In the genomic region with DNA sequence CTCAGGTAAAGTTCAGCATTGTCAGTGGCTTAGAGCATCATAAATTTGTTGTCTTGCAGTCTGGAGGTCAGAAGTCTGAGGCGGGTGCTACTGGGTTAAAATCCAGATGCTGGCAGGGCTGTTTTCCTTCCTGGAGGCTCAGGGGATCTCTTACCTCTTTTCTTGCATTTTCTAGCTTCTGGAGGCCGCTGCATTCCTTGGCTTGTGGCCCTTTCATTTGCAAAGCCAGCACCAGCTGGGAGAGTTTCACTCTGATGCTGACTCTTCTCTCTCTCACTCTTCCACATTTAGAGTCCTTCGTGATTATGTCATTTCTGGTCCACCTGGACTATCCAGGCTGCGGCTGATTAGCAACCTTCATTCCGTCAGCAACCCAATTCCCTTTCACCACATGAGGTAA, we compare ENCODE assay signal across 26 cellular contexts. TPM values are rescaled to one million over a fixed set of nuclear protein-coding genes. Genes with fewer than 3 reads are reported as not detected.
DNase-seq lines count a peak whose midpoint lies in the region; ATAC-seq and TF ChIP-seq lines count a peak whose summit lies in the region.
"Had no signal": no experiment of that assay in that cellular context is flagged by ENCODE, and none has a peak within 500 bp of the region (broad histone marks: within the 10 kb centered on the region; RNA-seq: fewer than 3 reads in every experiment).

No MANE protein-coding gene starts in this region.

- H3K4me3 Mint-ChIP-seq in endodermal cell (no peak overlapping the region), osteocyte (ENCODE audit: unreplicated experiment) (no peak overlapping the region)
- H3K4me3 Mint-ChIP-seq: CD14-positive monocyte; CD8-positive, alpha-beta memory T cell had no signal

- H3K9me3 ChIP-seq in HUES48 (ENCODE audit: control insufficient read depth, insufficient read depth, low read length) (no peaks in the 10 kb centered on the region), endodermal cell (ENCODE audit: control insufficient read depth, low read length) (no peaks in the 10 kb centered on the region), mammary epithelial cell (replicated peaks; ENCODE audit: insufficient read depth, low read length) (no peaks in the 10 kb centered on the region)
- H3K9me3 ChIP-seq: BE2C, MG63, Peyer's patch had no signal

- H3K27me3 ChIP-seq in HUES48 (ENCODE audit: control insufficient read depth, insufficient read depth, low read length) (no peaks in the 10 kb centered on the region), endodermal cell (ENCODE audit: control insufficient read depth, insufficient read depth, low read length, poor library complexity, severe bottlenecking) (no peaks in the 10 kb centered on the region), mammary epithelial cell (ENCODE audit: insufficient read depth, low read length) (no peaks in the 10 kb centered on the region)
- H3K27me3 ChIP-seq: MG63, Peyer's patch had no signal

- H3K36me3 Mint-ChIP-seq in endodermal cell (ENCODE audit: low read depth) (no peaks in the 10 kb centered on the region), osteocyte (ENCODE audit: unreplicated experiment) (no peaks in the 10 kb centered on the region)
- H3K36me3 Mint-ChIP-seq: CD14-positive monocyte; CD8-positive, alpha-beta memory T cell had no signal

- no peaks in the 10 kb centered on the region for H3K79me2 ChIP-seq in mammary epithelial cell (ENCODE audit: insufficient read depth, low read length)

- CTCF ChIA-PET in mammary epithelial cell (lab: Charles Lee; ENCODE audit: low non-redundant PET): no interaction called here

- no peaks in the 10 kb centered on the region for H3K9me3 Mint-ChIP-seq in endodermal cell
- no peaks in the 10 kb centered on the region for H3K9me3 Mint-ChIP-seq in osteocyte (ENCODE audit: unreplicated experiment)

- BruUV-seq in mammary epithelial cell (replicated peaks; lab: Mats Ljungman, UMichigan): no TSS peak

- H3K4me3 ChIP-seq in HUES48 (ENCODE audit: low read depth, low read length): no peak overlapping the region
- no peak overlapping the region for H3K4me3 ChIP-seq in endodermal cell (ENCODE audit: low read length)
- no peak overlapping the region for H3K4me3 ChIP-seq in mammary epithelial cell (replicated peaks in 1 of 3; ENCODE audit: insufficient read depth in 1 of 3, low read depth in 2 of 3, low read length in 3 of 3)
- H3K4me3 ChIP-seq: GM23248, MG63, Peyer's patch, SK-N-MC had no signal

- H3K4me1 Mint-ChIP-seq in endodermal cell (no peaks in the 10 kb centered on the region), osteocyte (ENCODE audit: unreplicated experiment) (peaks cover 1% of the 10 kb centered on the region)
- H3K4me1 Mint-ChIP-seq: CD14-positive monocyte; CD8-positive, alpha-beta memory T cell had no signal

- H3K27me3 Mint-ChIP-seq in endodermal cell (ENCODE audit: insufficient read depth) (no peaks in the 10 kb centered on the region), osteocyte (ENCODE audit: unreplicated experiment) (no peaks in the 10 kb centered on the region)

- H2AFZ ChIP-seq in mammary epithelial cell (ENCODE audit: low read depth, low read length): no peak overlapping the region
- H2AFZ ChIP-seq: GM23248 had no signal

- dilution Hi-C loops in mammary epithelial cell (cut with HindIII; ENCODE audit: low sequenced_read_pairs): no loop called here

- no peaks in the 10 kb centered on the region for H4K20me1 ChIP-seq in mammary epithelial cell (ENCODE audit: insufficient read depth, low read length)

- H3K27ac Mint-ChIP-seq in endodermal cell: no peak overlapping the region
- no peak overlapping the region for H3K27ac Mint-ChIP-seq in osteocyte (ENCODE audit: unreplicated experiment)
- H3K27ac Mint-ChIP-seq: CD14-positive monocyte; CD8-positive, alpha-beta memory T cell had no signal

- H3K4me1 ChIP-seq in HUES48 (ENCODE audit: control insufficient read depth, insufficient read depth, low read length) (peaks cover 16% of the 10 kb centered on the region), endodermal cell (ENCODE audit: control insufficient read depth, insufficient read depth, low read length) (no peaks in the 10 kb centered on the region), mammary epithelial cell (ENCODE audit: insufficient read depth, low read length) (peaks cover 8% of the 10 kb centered on the region)
- H3K4me1 ChIP-seq: BE2C, Peyer's patch had no signal

- DNase-seq in ELF-1 (ENCODE audit: low read depth, low spot score) (peak; percentile 2), endodermal cell (peak; percentile 64), iPS-NIHi7 (ENCODE audit: extremely low spot score) (peak; percentile 15), osteocyte (ENCODE audit: extremely low spot score, unreplicated experiment) (no peak), mammary epithelial cell (no peak)
- no peak for DNase-seq in stimulated activated CD4-positive, alpha-beta T cell treated with anti-CD3 and anti-CD28 coated beads, Interleukin-2, amount 100 ng/mL, for 48 hours
- DNase-seq: 8988T; ACHN; BE2C; CD8-positive, alpha-beta memory T cell; DMS 273 treated with DMSO at 0.1 percent for 48 hours; DMS79; GM23248; KBM-7; MG63; NCI-H2029; NCI-H446 treated with DMSO at 0.1 percent for 48 hours; NCI-H526 treated with DMSO at 0.1 percent for 48 hours; OCI-M1; Peyer's patch; SIG-M5 had no signal

- H3K27ac ChIP-seq in HUES48 (ENCODE audit: low read depth, low read length): peak overlapping the region; percentile 4
- no peak overlapping the region for H3K27ac ChIP-seq in endodermal cell (ENCODE audit: low read depth, low read length)
- no peak overlapping the region for H3K27ac ChIP-seq in mammary epithelial cell (ENCODE audit: insufficient read depth, low read depth, low read length)
- H3K27ac ChIP-seq: GM23248, Peyer's patch, SK-N-MC had no signal

- in situ Hi-C loops in mammary epithelial cell (cut with MboI; ENCODE audit: low sequenced_read_pairs in 2 of 2): no loop called here

- no peak for ATAC-seq in HG03159 (IDR thresholded peaks at IDR 0.05; ENCODE audit: unreplicated experiment)
- ATAC-seq: HCT116 had no signal

- no peak overlapping the region for H3K4me2 ChIP-seq in mammary epithelial cell (ENCODE audit: insufficient read depth, low read depth, low read length)

- intact Hi-C loops in mammary epithelial cell (cut with micrococcal nuclease): no loop called here

- H3K36me3 ChIP-seq in HUES48 (ENCODE audit: control insufficient read depth, insufficient read depth, low read length) (no peaks in the 10 kb centered on the region), endodermal cell (ENCODE audit: control insufficient read depth, insufficient read depth, low read length) (no peaks in the 10 kb centered on the region), mammary epithelial cell (ENCODE audit: insufficient read depth, low read length) (no peaks in the 10 kb centered on the region)
- H3K36me3 ChIP-seq: BE2C, MG63, Peyer's patch had no signal

- TF ChIP-seq CTCF in endodermal cell (conservative IDR thresholded peaks at IDR 0.05) (no peak), osteocyte (IDR thresholded peaks at IDR 0.05) (no peak), mammary epithelial cell (conservative IDR thresholded peaks at IDR 0.05 in 1 of 2, IDR thresholded peaks at IDR 0.05 in 1 of 2; ENCODE audit: extremely low read depth in 1 of 2, insufficient read depth in 1 of 2, low read depth in 1 of 2, low read length in 2 of 2) (no peak)

- no peak overlapping the region for H3K9ac ChIP-seq in HUES48 (ENCODE audit: low read depth, low read length)
- H3K9ac ChIP-seq in endodermal cell (ENCODE audit: extremely low read depth, low read length, poor library complexity, severe bottlenecking): no peak overlapping the region
- no peak overlapping the region for H3K9ac ChIP-seq in mammary epithelial cell (ENCODE audit: insufficient read depth, low read length)
- H3K9ac ChIP-seq: GM23248 had no signal

- 86 to 93% methylated on average over 1 to 5 of the region's 5 CpGs for WGBS in endodermal cell (ENCODE audit: insufficient coverage in 1 of 2, insufficient read length in 1 of 2), 2 experiments
- 84% methylated on average over 5 of the region's 5 CpGs for WGBS in mammary epithelial cell (ENCODE audit: low coverage, missing lambda C conversion rate)

RNA-seq across cellular contexts. Expression of gene SLC10A2, which starts 38.1 kb away (rescaled TPM):
- total RNA-seq in endodermal cell: not detected
- not detected for polyA plus RNA-seq in endodermal cell (2013, experiment 1 of 2)
- polyA plus RNA-seq in endodermal cell (2013, experiment 2 of 2): not detected
- total RNA-seq in osteocyte: not detected in 2 replicates
- not detected for total RNA-seq in mammary epithelial cell
- polyA plus RNA-seq in mammary epithelial cell: not detected
- polyA minus RNA-seq in mammary epithelial cell: not detected
- total RNA-seq: CD8-positive, alpha-beta memory T cell; GM23248 had no signal
- polyA plus RNA-seq: CD14-positive monocyte; CD8-positive, alpha-beta memory T cell; GM23248 had no signal

Comparison
In these comparisons a context has a peak if more than half of its experiments do, and no peak if none do; other contexts are left out.
1. DNase-seq: peak in ELF-1 (single experiment), endodermal cell (single experiment) and iPS-NIHi7 (single experiment); none in osteocyte (single experiment), mammary epithelial cell (single experiment) and stimulated activated CD4-positive, alpha-beta T cell treated with anti-CD3 and anti-CD28 coated beads, Interleukin-2, amount 100 ng/mL, for 48 hours (0 of 2).